ENCODE assay signal across 8 cellular contexts in the genomic region with DNA sequence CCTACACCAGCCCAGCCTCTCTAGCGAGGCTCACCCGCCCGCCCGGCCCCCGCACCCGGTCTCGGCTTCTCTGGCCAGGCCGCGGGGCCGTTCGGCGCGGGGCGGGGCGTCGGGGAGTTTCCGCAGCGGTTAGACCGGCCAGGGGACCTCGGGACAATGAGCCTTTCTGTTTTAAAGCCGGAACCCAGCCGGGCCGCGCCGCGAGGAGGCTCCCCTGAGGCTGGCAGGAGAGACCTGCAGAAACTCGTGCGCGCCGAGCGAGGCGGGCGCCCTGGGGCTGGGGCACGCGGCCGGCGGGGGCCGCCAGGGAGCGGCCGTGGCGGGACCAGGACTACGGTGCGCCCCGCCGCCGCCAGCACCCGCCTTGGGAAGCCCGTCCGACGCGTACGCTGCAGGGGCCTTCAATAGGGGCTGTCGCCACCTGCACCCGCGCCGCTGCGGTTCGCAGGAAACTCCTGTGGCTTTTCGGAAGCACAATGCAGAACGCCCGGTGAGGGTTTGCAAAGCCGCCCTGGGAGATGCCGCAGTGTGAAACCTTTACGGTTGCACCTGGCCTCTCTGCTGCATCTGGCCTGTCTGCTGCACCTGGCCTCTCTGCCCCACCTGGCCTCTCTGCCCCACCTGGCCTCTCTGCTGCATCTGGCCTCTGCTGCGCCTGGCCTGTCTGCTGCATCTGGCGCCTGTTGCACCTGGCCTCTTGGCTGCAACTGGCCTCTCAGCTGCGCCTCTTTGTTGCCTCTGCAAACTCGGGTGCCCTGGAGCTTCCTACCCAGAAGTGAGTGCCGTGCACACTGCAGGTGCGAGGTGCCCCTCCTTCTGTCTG.
A peak's percentile ranks its signal among the peaks of the same experiment; 100 is the strongest.
DNase-seq lines count a peak whose midpoint lies in the region; ATAC-seq, FAIRE-seq and TF ChIP-seq lines count a peak whose summit lies in the region.

No MANE protein-coding gene starts in this region.

- no peak overlapping the region for H3K27ac ChIP-seq in colonic mucosa
- peak overlapping the region; percentile 70 for H3K27ac ChIP-seq in HepG2 (ENCODE audit: extremely low read length, insufficient read depth, low read length)

- H3K4me3 Mint-ChIP-seq in WTC11: peak overlapping the region; percentile 66

- TF ChIP-seq POLR2A in GM12892 (IDR thresholded peaks at IDR 0.05; ENCODE audit: low read depth, low read length): no peak
- TF ChIP-seq POLR2A in HepG2 (IDR thresholded peaks at IDR 0.05; ENCODE audit: insufficient read depth in 1 of 2, low read depth in 2 of 2, low read length in 2 of 2): no peak

- no peaks in the 10 kb centered on the region for H3K4me1 ChIP-seq in colonic mucosa
- H3K4me1 ChIP-seq in HepG2 (ENCODE audit: insufficient read depth, low read length): peaks cover 56% of the 10 kb centered on the region

- peaks cover 17% of the 10 kb centered on the region for H3K9me3 Mint-ChIP-seq in WTC11

- intact Hi-C loops in colonic mucosa (cut with DNase I) (no loop called here), HepG2 (cut with micrococcal nuclease; ENCODE audit: unreplicated experiment) (loop anchor here (5.0 kb wide), 2 partner anchors 66 to 106 kb away; partner anchors contain the start of genes RWDD4 and TRAPPC11)

- POLR2A ChIA-PET in WTC11 (lab: Charles Lee) (interaction anchor here (0.6 kb wide), 1 partner anchor 183 kb away, joined by 3 read pairs; no protein-coding TSS in a partner anchor), HepG2 (lab: Yijun Ruan, JAX) (no interaction called here)

- peak overlapping the region; percentile 71 for H3K4me2 ChIP-seq in HepG2 (ENCODE audit: low read depth, low read length)

- ATAC-seq in HG02642 (IDR thresholded peaks at IDR 0.05; ENCODE audit: poor library complexity, unreplicated experiment) (peak; percentile 87), WTC11 (peak; percentile 76), HepG2 (peak; percentile 43)

- TF ChIP-seq EP300 in HepG2 (IDR thresholded peaks at IDR 0.05; ENCODE audit: low read depth in 2 of 2, low read length in 2 of 2) (no peak), HepG2 (CRISPR knock-in tag; IDR thresholded peaks at IDR 0.05; ENCODE audit: borderline replicate concordance) (no peak)

- CTCF ChIA-PET in WTC11 (lab: Charles Lee) (interaction anchor here (0.7 kb wide), 1 partner anchor 541 kb away, joined by 3 read pairs; no protein-coding TSS in a partner anchor), HepG2 (lab: Yijun Ruan, JAX; ENCODE audit: low intra/inter-chr PET ratio, low total read pairs) (no interaction called here)

- FAIRE-seq in GM12892 (lab: Jason Lieb, UNC) (peak; percentile 74), HepG2 (lab: Jason Lieb, UNC) (no peak)

- peak overlapping the region; percentile 42 for H3K4me3 ChIP-seq in colonic mucosa
- H3K4me3 ChIP-seq in HepG2 (replicated peaks in 1 of 3; ENCODE audit: insufficient read depth in 1 of 3, low read depth in 2 of 3, low read length in 3 of 3): peak overlapping the region in 1 of 3 experiments; percentile 58; a peak in 2 of 6 replicates

- H2AFZ ChIP-seq in HepG2 (ENCODE audit: low read length): peak overlapping the region; percentile 73

- no peaks in the 10 kb centered on the region for H3K79me2 ChIP-seq in HepG2 (ENCODE audit: insufficient read depth, low read length)

- 82% methylated on average over 48 of the region's 70 CpGs for WGBS in HepG2 (ENCODE audit: low lambda C conversion rate)

- H3K9ac ChIP-seq in colonic mucosa (ENCODE audit: low read depth in 2 of 2, low read length in 2 of 2): peak overlapping the region; percentile 51 to 57
- peak overlapping the region; percentile 17; the same call in 1 of the 2 replicates for H3K9ac ChIP-seq in HepG2 (ENCODE audit: insufficient read depth, low read depth, low read length)

- H3K27me3 ChIP-seq in colonic mucosa (no peaks in the 10 kb centered on the region), HepG2 (ENCODE audit: control insufficient read depth in 1 of 2, insufficient read depth in 2 of 2, low read length in 2 of 2) (no peaks in the 10 kb centered on the region)

- H3K9me3 ChIP-seq in colonic mucosa (no peaks in the 10 kb centered on the region), HepG2 (ENCODE audit: low read length) (no peaks in the 10 kb centered on the region)

- DNase-seq in GM12892 (ENCODE audit: insufficient read length): peak; percentile 44
- DNase-seq in NCI-H1436 (lab: John Stamatoyannopoulos, UW): peak; percentile 78
- DNase-seq in WTC11 (ENCODE audit: low spot score): peak; percentile 70
- DNase-seq in colonic mucosa: peak; percentile 84
- no peak for DNase-seq in HepG2 (ENCODE audit: low spot score)
- DNase-seq in stimulated activated CD4-positive, alpha-beta T cell treated with anti-CD3 and anti-CD28 coated beads, TNF-alpha, amount 100 ng/mL, for 4 hours (ENCODE audit: low read depth in 3 of 3): peak in 2 of 3 experiments; percentile 4 to 19
- no peak for DNase-seq in cerebellum (ENCODE audit: low spot score)

- H3K36me3 Mint-ChIP-seq in WTC11: no peaks in the 10 kb centered on the region; the same call in 1 of the 2 replicates

- TF ChIP-seq RAD21 in HepG2 (CRISPR knock-in tag; IDR thresholded peaks at IDR 0.05): no peak

- H3K4me1 Mint-ChIP-seq in WTC11: peaks cover 16% of the 10 kb centered on the region

- no TSS peak for BruUV-seq in HepG2 (replicated peaks; lab: Mats Ljungman, UMichigan)

- peaks cover 4% of the 10 kb centered on the region for H3K27me3 Mint-ChIP-seq in WTC11 (ENCODE audit: low read depth)

- no peak overlapping the region for H3K27ac Mint-ChIP-seq in WTC11

- H4K20me1 ChIP-seq in HepG2 (ENCODE audit: insufficient read depth, low read length): no peaks in the 10 kb centered on the region

- H3K36me3 ChIP-seq in colonic mucosa (no peaks in the 10 kb centered on the region), HepG2 (replicated peaks in 1 of 2; ENCODE audit: control insufficient read depth in 1 of 2, insufficient read depth in 2 of 2, low read length in 2 of 2) (no peaks in the 10 kb centered on the region)

- TF ChIP-seq CTCF in WTC11 (IDR thresholded peaks at IDR 0.05) (no peak), colonic mucosa (IDR thresholded peaks at IDR 0.05) (no peak), HepG2 (CRISPR knock-in tag; IDR thresholded peaks at IDR 0.05) (no peak)

- in situ Hi-C loops in HepG2 (cut with HindIII; ENCODE audit: extremely low pct_ligation_motif_present, low pct_unique_long_range_greater_than_20kb): no loop called here

TF ChIP-seq in WTC11, 78 proteins besides CTCF, POLR2A, EP300 and RAD21 (continues in another document):
- TF ChIP-seq, protein P1, sequence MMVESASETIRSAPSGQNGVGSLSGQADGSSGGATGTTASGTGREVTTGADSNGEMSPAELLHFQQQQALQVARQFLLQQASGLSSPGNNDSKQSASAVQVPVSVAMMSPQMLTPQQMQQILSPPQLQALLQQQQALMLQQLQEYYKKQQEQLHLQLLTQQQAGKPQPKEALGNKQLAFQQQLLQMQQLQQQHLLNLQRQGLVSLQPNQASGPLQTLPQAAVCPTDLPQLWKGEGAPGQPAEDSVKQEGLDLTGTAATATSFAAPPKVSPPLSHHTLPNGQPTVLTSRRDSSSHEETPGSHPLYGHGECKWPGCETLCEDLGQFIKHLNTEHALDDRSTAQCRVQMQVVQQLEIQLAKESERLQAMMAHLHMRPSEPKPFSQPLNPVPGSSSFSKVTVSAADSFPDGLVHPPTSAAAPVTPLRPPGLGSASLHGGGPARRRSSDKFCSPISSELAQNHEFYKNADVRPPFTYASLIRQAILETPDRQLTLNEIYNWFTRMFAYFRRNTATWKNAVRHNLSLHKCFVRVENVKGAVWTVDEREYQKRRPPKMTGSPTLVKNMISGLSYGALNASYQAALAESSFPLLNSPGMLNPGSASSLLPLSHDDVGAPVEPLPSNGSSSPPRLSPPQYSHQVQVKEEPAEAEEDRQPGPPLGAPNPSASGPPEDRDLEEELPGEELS (CRISPR knock-in tag; IDR thresholded peaks at IDR 0.05): peak; percentile 53
- TF ChIP-seq NFATC4 (CRISPR knock-in tag; IDR thresholded peaks at IDR 0.05) (no peak), ZBTB21 (CRISPR knock-in tag; IDR thresholded peaks at IDR 0.05; ENCODE audit: borderline replicate concordance) (peak; percentile 59; the same call in 1 of the 2 replicates), NFE2L1 (CRISPR knock-in tag; IDR thresholded peaks at IDR 0.05) (no peak), CREM (CRISPR knock-in tag; IDR thresholded peaks at IDR 0.05) (peak; percentile 40; the same call in 1 of the 2 replicates), ZNF416 (CRISPR knock-in tag; IDR thresholded peaks at IDR 0.05) (no peak)

TF ChIP-seq in HepG2, 621 proteins besides CTCF, POLR2A, EP300 and RAD21 (continues in another document):
- TF ChIP-seq DBP (CRISPR knock-in tag; IDR thresholded peaks at IDR 0.05; ENCODE audit: not compliant biosample characterization) (no peak), ZNF607 (CRISPR knock-in tag; IDR thresholded peaks at IDR 0.05; ENCODE audit: borderline replicate concordance) (no peak), PHB2 (IDR thresholded peaks at IDR 0.05; ENCODE audit: partially characterized antibody) (no peak), ZNF792 (CRISPR knock-in tag; IDR thresholded peaks at IDR 0.05) (no peak)
- TF ChIP-seq, protein P2, sequence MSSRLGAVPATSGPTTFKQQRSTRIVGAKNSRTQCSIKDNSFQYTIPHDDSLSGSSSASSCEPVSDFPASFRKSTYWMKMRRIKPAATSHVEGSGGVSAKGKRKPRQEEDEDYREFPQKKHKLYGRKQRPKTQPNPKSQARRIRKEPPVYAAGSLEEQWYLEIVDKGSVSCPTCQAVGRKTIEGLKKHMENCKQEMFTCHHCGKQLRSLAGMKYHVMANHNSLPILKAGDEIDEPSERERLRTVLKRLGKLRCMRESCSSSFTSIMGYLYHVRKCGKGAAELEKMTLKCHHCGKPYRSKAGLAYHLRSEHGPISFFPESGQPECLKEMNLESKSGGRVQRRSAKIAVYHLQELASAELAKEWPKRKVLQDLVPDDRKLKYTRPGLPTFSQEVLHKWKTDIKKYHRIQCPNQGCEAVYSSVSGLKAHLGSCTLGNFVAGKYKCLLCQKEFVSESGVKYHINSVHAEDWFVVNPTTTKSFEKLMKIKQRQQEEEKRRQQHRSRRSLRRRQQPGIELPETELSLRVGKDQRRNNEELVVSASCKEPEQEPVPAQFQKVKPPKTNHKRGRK (CRISPR knock-in tag; IDR thresholded peaks at IDR 0.05): no peak

Comparison
In these comparisons a context has a peak if more than half of its experiments do, and no peak if none do; other contexts are left out.
1. DNase-seq: peak in GM12892 (single experiment), NCI-H1436 (single experiment), WTC11 (single experiment), colonic mucosa (single experiment) and stimulated activated CD4-positive, alpha-beta T cell treated with anti-CD3 and anti-CD28 coated beads, TNF-alpha, amount 100 ng/mL, for 4 hours (2 of 3); none in HepG2 (single experiment) and cerebellum (single experiment).
2. Peak in every context shown above with its lines, with median percentiles within 50 percentile points of each other: ATAC-seq.